2 cellular contexts compared by ENCODE assay signal in the genomic region with DNA sequence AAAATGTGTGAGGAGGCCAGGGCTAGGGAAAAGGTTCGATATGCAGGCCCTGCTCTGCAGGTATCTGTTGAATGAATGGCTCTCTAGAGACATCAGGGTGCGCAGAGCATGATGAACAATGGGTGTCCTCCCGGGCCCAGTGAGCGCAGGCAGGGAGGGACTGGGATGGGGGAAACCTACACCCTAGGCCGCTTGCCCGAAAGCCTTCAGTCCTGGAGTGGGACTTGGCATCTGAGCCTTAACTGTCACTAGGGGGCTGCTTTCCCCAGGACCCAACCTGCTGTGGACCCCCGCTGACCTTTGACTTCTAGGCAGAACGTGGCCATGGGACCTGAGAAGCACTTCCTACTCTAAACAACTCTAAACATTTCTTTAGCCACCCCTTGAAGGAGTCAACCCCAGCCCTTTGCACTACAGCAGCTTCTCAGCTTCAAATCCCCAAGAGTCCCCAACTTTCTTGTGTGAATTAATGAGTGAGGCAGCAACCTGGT.
TF ChIP-seq lines count a peak whose summit lies in the region.

No MANE protein-coding gene starts in this region.

TF ChIP-seq in GM12878, 131 proteins besides CTCF, POLR2A, EP300 and RAD21:
- TF ChIP-seq NBN (IDR thresholded peaks at IDR 0.05) = 0 out of 2 replicates have a peak, but pooled peaks have one; percentile 30
- no peak for TF ChIP-seq KAT2A (conservative IDR thresholded peaks at IDR 0.05; ENCODE audit: control insufficient read depth, low read depth, low read length)
- TF ChIP-seq PML (IDR thresholded peaks at IDR 0.05; ENCODE audit: low read length) = no peak
- no peak for TF ChIP-seq TCF7 (IDR thresholded peaks at IDR 0.05; ENCODE audit: borderline replicate concordance)
- TF ChIP-seq SPI1 (IDR thresholded peaks at IDR 0.05; ENCODE audit: borderline replicate concordance, insufficient read depth, low read depth, low read length) = no peak
- peak; percentile 50 for TF ChIP-seq NR2F1 (conservative IDR thresholded peaks at IDR 0.05)

TF ChIP-seq in liver, 16 proteins besides CTCF, POLR2A, EP300 and RAD21:
- TF ChIP-seq FOXA2 (IDR thresholded peaks at IDR 0.05) (no peak), FOXA1 (IDR thresholded peaks at IDR 0.05) (no peak), HNF4G (IDR thresholded peaks at IDR 0.05) (no peak), GABPA (IDR thresholded peaks at IDR 0.05 in 1 of 2, conservative IDR thresholded peaks at IDR 0.05 in 1 of 2) (no peak), TAF1 (conservative IDR thresholded peaks at IDR 0.05) (no peak), YY1 (IDR thresholded peaks at IDR 0.05) (no peak), JUND (IDR thresholded peaks at IDR 0.05) (no peak), SP1 (IDR thresholded peaks at IDR 0.05) (no peak), EGR1 (IDR thresholded peaks at IDR 0.05; ENCODE audit: low read depth in 2 of 2) (no peak), HNF4A (conservative IDR thresholded peaks at IDR 0.05) (no peak), RXRA (IDR thresholded peaks at IDR 0.05) (no peak), REST (IDR thresholded peaks at IDR 0.05) (no peak), NR2F2 (IDR thresholded peaks at IDR 0.05) (no peak), MAX (IDR thresholded peaks at IDR 0.05) (no peak), ZBTB33 (IDR thresholded peaks at IDR 0.05) (no peak)
- TF ChIP-seq, protein P1, sequence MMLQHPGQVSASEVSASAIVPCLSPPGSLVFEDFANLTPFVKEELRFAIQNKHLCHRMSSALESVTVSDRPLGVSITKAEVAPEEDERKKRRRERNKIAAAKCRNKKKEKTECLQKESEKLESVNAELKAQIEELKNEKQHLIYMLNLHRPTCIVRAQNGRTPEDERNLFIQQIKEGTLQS (IDR thresholded peaks at IDR 0.05) = no peak
